In genomic region chr13:110268576-110269185, GRCh38 we compare ENCODE assay signal across 15 cellular contexts. TPM values are rescaled to one million over a fixed set of nuclear protein-coding genes. Genes with fewer than 3 reads are reported as not detected.
"Had no signal": no experiment of that assay in that cellular context is flagged by ENCODE, and none has a peak within 500 bp of the region (broad histone marks: within the 10 kb centered on the region; RNA-seq: fewer than 3 reads in every experiment).

No MANE protein-coding gene starts in this region.

- ATAC-seq: activated CD8-positive, alpha-beta T cell treated with anti-CD3 and anti-CD28 coated beads for 36 hours; activated T-cell treated with anti-CD3 and anti-CD28 coated beads, Interleukin-2, amount 50 U/mL, for 72 hours; left colon; natural killer cell treated with Interleukin-12 subunit alpha and Interleukin-12 subunit beta and Interleukin-15 and Interleukin-18, amount 100 ng/mL, for 72 hours; upper lobe of right lung had no signal

- H3K9me3 ChIP-seq: testis, upper lobe of right lung had no signal

- H3K36me3 ChIP-seq: upper lobe of right lung had no signal

- H3K27me3 ChIP-seq: testis, upper lobe of right lung had no signal

- DNase-seq: activated CD4-positive, alpha-beta T cell treated with anti-CD3 and anti-CD28 coated beads, Interleukin-2, amount 10 ng/mL, durations not matched to agents 24 days and 14 days; activated CD8-positive, alpha-beta T cell treated with anti-CD3 and anti-CD28 coated beads for 36 hours; activated effector memory CD4-positive, alpha-beta T cell treated with anti-CD3 and anti-CD28 coated beads, Interleukin-2, amount 50 U/mL, for 16 hours; activated naive CD4-positive, alpha-beta T cell treated with anti-CD3 and anti-CD28 coated beads, Interleukin-2, amount 50 U/mL, for 16 hours; activated T-cell treated with anti-CD3 and anti-CD28 coated beads, Interleukin-2, amount 50 U/mL, for 72 hours; aorta; cortex of kidney; effector CD8-positive, alpha-beta T cell; left colon; retina; T1000; testis; upper lobe of right lung had no signal

- H3K27ac ChIP-seq: testis, upper lobe of right lung had no signal

- H3K4me3 ChIP-seq: lung, testis, upper lobe of right lung had no signal

RNA-seq across cellular contexts. Expression of gene COL4A1, which starts 38.3 kb away (rescaled TPM):
- total RNA-seq: activated CD4-positive, alpha-beta T cell treated with anti-CD3 and anti-CD28 coated beads, Interleukin-2, amount 10 ng/mL, durations not matched to agents 24 days and 14 days; activated CD8-positive, alpha-beta T cell treated with anti-CD3 and anti-CD28 coated beads for 36 hours; natural killer cell treated with Interleukin-12 subunit alpha and Interleukin-12 subunit beta and Interleukin-15 and Interleukin-18, amount 100 ng/mL, for 72 hours had no signal

RNA-seq across cellular contexts. Expression of gene COL4A2, which starts 38.4 kb away (rescaled TPM):
- total RNA-seq: activated CD4-positive, alpha-beta T cell treated with anti-CD3 and anti-CD28 coated beads, Interleukin-2, amount 10 ng/mL, durations not matched to agents 24 days and 14 days; activated CD8-positive, alpha-beta T cell treated with anti-CD3 and anti-CD28 coated beads for 36 hours; activated T-cell treated with anti-CD3 and anti-CD28 coated beads, Interleukin-2, amount 50 U/mL, for 72 hours; natural killer cell treated with Interleukin-12 subunit alpha and Interleukin-12 subunit beta and Interleukin-15 and Interleukin-18, amount 100 ng/mL, for 72 hours had no signal
